In genomic region chr9:20698799-20699198, GRCh38 we compare ENCODE assay signal across 27 cellular contexts.
"Had no signal": no experiment of that assay in that cellular context is flagged by ENCODE, and none has a peak within 500 bp of the region (broad histone marks: within the 10 kb centered on the region; RNA-seq: fewer than 3 reads in every experiment).

No MANE protein-coding gene starts in this region.

- DNase-seq: dermis blood vessel endothelial cell; effector memory CD4-positive, alpha-beta T cell; erythroblast; esophagus squamous epithelium; foreskin melanocyte; glutamatergic neuron; heart right ventricle; hypothalamus; immature natural killer cell; islet precursor cell; mesenchymal stem cell; mucosa of descending colon; naive B cell; right lobe of liver; small intestine; stimulated activated CD4-positive, alpha-beta T cell treated with anti-CD3 and anti-CD28 coated beads, Interleukin-15, amount 100 ng/mL, for 24 hours; stimulated activated CD4-positive, alpha-beta T cell treated with anti-CD3 and anti-CD28 coated beads, Interleukin-4, amount 100 ng/mL, for 1 hour; stimulated activated CD8-positive, alpha-beta memory T cell treated with anti-CD3 and anti-CD28 coated beads, Interleukin-4, amount 100 ng/mL, for 48 hours; stimulated activated naive CD4-positive, alpha-beta T cell; stimulated activated naive CD8-positive, alpha-beta T cell treated with anti-CD3 and anti-CD28 coated beads, Interleukin-15, amount 100 ng/mL, for 72 hours; transverse colon; upper lobe of right lung; uterus had no signal

- H3K4me2 ChIP-seq: neural progenitor cell had no signal

- ATAC-seq: heart right ventricle; mucosa of descending colon; right lobe of liver; stimulated activated naive CD8-positive, alpha-beta T cell treated with anti-CD3 and anti-CD28 coated beads, Interleukin-15, amount 100 ng/mL, for 72 hours; upper lobe of right lung had no signal

- H3K79me2 ChIP-seq: parathyroid adenoma had no signal

- H2AFZ ChIP-seq: neural progenitor cell, parathyroid adenoma had no signal

- H3K9me3 ChIP-seq: esophagus squamous epithelium, heart right ventricle, mucosa of descending colon, right lobe of liver, suprapubic skin, transverse colon, upper lobe of right lung, uterus had no signal

- H3K27me3 ChIP-seq: esophagus squamous epithelium, heart right ventricle, neural progenitor cell, right lobe of liver, suprapubic skin, transverse colon, upper lobe of right lung, uterus had no signal

- H3K4me1 ChIP-seq: neural progenitor cell, parathyroid adenoma, right lobe of liver, uterus had no signal

- H3K36me3 ChIP-seq: esophagus squamous epithelium, heart right ventricle, neural progenitor cell, right lobe of liver, suprapubic skin, transverse colon, upper lobe of right lung, uterus had no signal

- H3K27ac ChIP-seq: coronary artery, esophagus squamous epithelium, heart right ventricle, neural progenitor cell, parathyroid adenoma, right lobe of liver, suprapubic skin, transverse colon, upper lobe of right lung, uterus had no signal

- FAIRE-seq: small intestine had no signal

- H3K4me3 ChIP-seq: coronary artery, esophagus squamous epithelium, heart right ventricle, mucosa of descending colon, neural progenitor cell, right lobe of liver, suprapubic skin, transverse colon, upper lobe of right lung, uterus had no signal

- H3K9ac ChIP-seq: neural progenitor cell, parathyroid adenoma had no signal
